Comparison of ENCODE assay signal across 9 cellular contexts in the genomic region with DNA sequence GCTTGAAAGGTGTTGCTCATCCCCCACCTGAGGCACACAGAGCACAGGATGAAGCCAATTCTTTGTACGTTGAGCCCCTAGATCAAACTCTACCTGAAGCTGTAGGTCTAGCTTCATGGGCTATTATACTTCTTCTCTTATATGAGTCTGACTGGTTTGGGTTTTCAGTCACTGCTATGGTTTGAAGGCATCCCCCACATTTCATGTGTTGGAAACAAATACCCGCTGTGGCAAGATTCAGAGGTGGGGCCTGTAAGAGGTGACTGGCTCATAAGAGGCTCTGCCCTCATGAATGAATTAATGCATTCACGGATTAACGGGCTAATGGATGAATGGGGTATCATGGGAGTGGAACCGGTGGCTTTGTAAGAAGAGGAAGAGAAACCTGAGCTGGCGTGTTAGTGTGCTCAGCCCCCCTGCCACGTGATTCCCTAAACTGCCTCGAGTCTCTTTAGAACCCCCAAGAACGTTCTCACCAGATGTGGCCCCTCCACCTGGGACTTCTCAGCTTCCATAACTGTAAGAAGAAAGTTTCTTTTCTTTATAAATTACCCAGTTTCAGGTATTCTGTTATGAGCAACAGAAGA. TPM values are rescaled to one million over a fixed set of nuclear protein-coding genes. Genes with fewer than 3 reads are reported as not detected.
A peak's percentile ranks its signal among the peaks of the same experiment; 100 is the strongest.
DNase-seq lines count a peak whose midpoint lies in the region; ATAC-seq and TF ChIP-seq lines count a peak whose summit lies in the region.
"Had no signal": no experiment of that assay in that cellular context is flagged by ENCODE, and none has a peak within 500 bp of the region (broad histone marks: within the 10 kb centered on the region; RNA-seq: fewer than 3 reads in every experiment).

No MANE protein-coding gene starts in this region.

- no peak overlapping the region for H3K4me3 ChIP-seq in BLaER1
- no peak overlapping the region for H3K4me3 ChIP-seq in MG63
- no peak overlapping the region for H3K4me3 ChIP-seq in adrenal gland

- H3K27me3 ChIP-seq in BLaER1 (no peaks in the 10 kb centered on the region), MG63 (no peaks in the 10 kb centered on the region), adrenal gland (no peaks in the 10 kb centered on the region)

- peak overlapping the region in 1 of 5 experiments; percentile 81 for H3K4me3 Mint-ChIP-seq in brain

- ATAC-seq in HG03159 (IDR thresholded peaks at IDR 0.05; ENCODE audit: unreplicated experiment) (peak; percentile 48), left lobe of liver (no peak)

- peak overlapping the region; percentile 72 for H3K4me2 ChIP-seq in BLaER1

- no peak overlapping the region for H3K9ac ChIP-seq in BLaER1

- intact Hi-C loops in adrenal gland (cut with DNase I), result no loop called here

- WGBS in adrenal gland, 4 donors, result 79 to 91% (median 81%) methylated on average over 9 of the region's 9 CpGs

- no peaks in the 10 kb centered on the region for H3K36me3 ChIP-seq in BLaER1
- no peaks in the 10 kb centered on the region for H3K36me3 ChIP-seq in MG63
- H3K36me3 ChIP-seq in adrenal gland (replicated peaks in 1 of 2), result no peaks in the 10 kb centered on the region

- H3K27ac ChIP-seq in BLaER1, result peak overlapping the region; percentile 69
- H3K27ac ChIP-seq in adrenal gland, result peak overlapping the region in 1 of 5 donors; percentile 73

- no peaks in the 10 kb centered on the region for H3K36me3 Mint-ChIP-seq in brain

- H3K27ac Mint-ChIP-seq in brain, result peak overlapping the region; percentile 86 to 98 (median 92)

- H4K20me1 ChIP-seq in BLaER1, result no peaks in the 10 kb centered on the region

- peaks cover 2% of the 10 kb centered on the region for H3K27me3 Mint-ChIP-seq in brain

- peaks cover 0 to 5% (median 0%) of the 10 kb centered on the region in 5 experiments for H3K9me3 Mint-ChIP-seq in brain

- H3K4me1 ChIP-seq in BLaER1 (peaks cover 77% of the 10 kb centered on the region), adrenal gland (replicated peaks in 1 of 2) (peaks cover 6 to 29% of the 10 kb centered on the region in 2 donors)

- TF ChIP-seq CTCF in brain (conservative IDR thresholded peaks at IDR 0.05) (no peak), adrenal gland (IDR thresholded peaks at IDR 0.05) (no peak)

- H3K9me3 ChIP-seq in BLaER1 (no peaks in the 10 kb centered on the region), MG63 (no peaks in the 10 kb centered on the region), adrenal gland (replicated peaks in 1 of 3) (no peaks in the 10 kb centered on the region)

- peak; percentile 52 for DNase-seq in GM19238 (ENCODE audit: insufficient read length, low spot score)
- DNase-seq in MG63, result no peak
- no peak for DNase-seq in left lobe of liver (ENCODE audit: low spot score)
- no peak for DNase-seq in NCI-H2227 (lab: John Stamatoyannopoulos, UW; ENCODE audit: unreplicated experiment)
- DNase-seq in adrenal gland, result no peak
- DNase-seq: NCI-H2029 treated with DMSO at 0.1 percent for 48 hours had no signal

- no peak for TF ChIP-seq POLR2A in adrenal gland (IDR thresholded peaks at IDR 0.05)

- H3K4me1 Mint-ChIP-seq in brain, result peaks cover 76% of the 10 kb centered on the region

RNA-seq across cellular contexts. Expression of a gene that starts 39.2 kb away (rescaled TPM):
- polyA plus RNA-seq in brain (ENCODE audit: insufficient read depth, low read depth, low replicate concordance), result 64.3 TPM
- 5.2 and 5.8 TPM in 2 replicates for total RNA-seq in MG63 (2014; rRNA removed; shearing (Covaris generic); ENCODE audit: low replicate concordance)
- total RNA-seq in left lobe of liver, result 5.8 TPM
- 10 to 100 TPM; 40.4 to 85.1 (median 49.8) TPM for total RNA-seq in adrenal gland
- 10 to 100 TPM; 19.7 to 37.6 (median 22.0) TPM for polyA plus RNA-seq in adrenal gland
